In genomic region chr16:30193615-30194014, GRCh38 we compare ENCODE assay signal across 7 cellular contexts. TPM values are rescaled to one million over a fixed set of nuclear protein-coding genes. Genes with fewer than 3 reads are reported as not detected.
A peak's percentile ranks its signal among the peaks of the same experiment; 100 is the strongest.
DNase-seq lines count a peak whose midpoint lies in the region; ATAC-seq and TF ChIP-seq lines count a peak whose summit lies in the region.
"Not testable (repeated sequence)": the region's sequence is repeated elsewhere in the genome, so short reads cannot be mapped to it uniquely, and the experiment has no call there.

TSS of gene BOLA2B (minus strand) at chr16:30193666. CDS start at chr16:30193595, 71 bp downstream.
TSS of gene SLX1A (plus strand) at chr16:30193875. CDS start at chr16:30194085, 210 bp downstream.

- peak within 1 kb of the TSS; percentile 47 for H3K4me2 ChIP-seq in HCT116 (ENCODE audit: low read length)
- peak within 1 kb of the TSS; percentile 58 for H3K4me2 ChIP-seq in trophoblast cell (ENCODE audit: low read length)

- RAD21 ChIA-PET in HCT116 (lab: Charles Lee; ENCODE audit: low non-redundant PET in 1 of 2, low total read pairs in 2 of 2, uncharacterized antibody in 2 of 2, unreplicated experiment in 2 of 2): not testable (repeated sequence)

- H3K4me1 ChIP-seq in HCT116 (ENCODE audit: control insufficient read depth in 1 of 2, insufficient read depth in 2 of 2, low read length in 2 of 2); colonic mucosa; trophoblast cell (ENCODE audit: control insufficient read depth in 1 of 2, insufficient read depth in 2 of 2, low read length in 2 of 2): not testable (repeated sequence)

- H2AK5ac ChIP-seq in trophoblast cell (ENCODE audit: low read length): not testable (repeated sequence)

- not testable (repeated sequence) for TF ChIP-seq RAD21 in HCT116 (IDR thresholded peaks at IDR 0.05; ENCODE audit: low read depth)

- H3K36me3 Mint-ChIP-seq in T-helper 17 cell (ENCODE audit: low read depth): not testable (repeated sequence)

- not testable (repeated sequence) for H3K27ac Mint-ChIP-seq in T-helper 17 cell

- H2BK5ac ChIP-seq in trophoblast cell (ENCODE audit: low read depth, low read length, poor library complexity): not testable (repeated sequence)

- not testable (repeated sequence) for H2BK12ac ChIP-seq in trophoblast cell (ENCODE audit: low read length)

- not testable (repeated sequence) for H3K14ac ChIP-seq in trophoblast cell (ENCODE audit: low read length)

- peak within 1 kb of the TSS; percentile 82 for H3K18ac ChIP-seq in trophoblast cell (ENCODE audit: low read length)

- intact Hi-C loops in HCT116 (cut with micrococcal nuclease); colonic mucosa (cut with DNase I): not testable (repeated sequence)

- not testable (repeated sequence) for H3K9me2 ChIP-seq in HCT116 (ENCODE audit: insufficient read depth)

- not testable (repeated sequence) for H4K20me1 ChIP-seq in HCT116 (ENCODE audit: insufficient read depth)

- H4K91ac ChIP-seq in trophoblast cell (ENCODE audit: low read depth, low read length): not testable (repeated sequence)

- H3K79me1 ChIP-seq in trophoblast cell (ENCODE audit: low read length): not testable (repeated sequence)

- CTCF ChIA-PET in HCT116 (lab: Charles Lee): not testable (repeated sequence)

- H3K23ac ChIP-seq in trophoblast cell (ENCODE audit: low read length): not testable (repeated sequence)

- H3K27me3 ChIP-seq in HCT116 (ENCODE audit: insufficient read depth, low read length); colonic mucosa; trophoblast cell (ENCODE audit: insufficient read depth, low read length): not testable (repeated sequence)

- not testable (repeated sequence) for H3K79me2 ChIP-seq in HCT116 (ENCODE audit: insufficient read depth, low read length); trophoblast cell (ENCODE audit: control insufficient read depth, insufficient read depth, low read length, poor library complexity)

- not testable (repeated sequence) for H4K12ac ChIP-seq in trophoblast cell (ENCODE audit: low read depth, low read length)

- not testable (repeated sequence) for BruUV-seq in HCT116 (replicated peaks; lab: Mats Ljungman, UMichigan)

- TF ChIP-seq POLR2A in HCT116 (IDR thresholded peaks at IDR 0.05; ENCODE audit: borderline replicate concordance, extremely low read depth, insufficient read depth, insufficient read length): not testable (repeated sequence)

- WGBS in trophoblast cell (ENCODE audit: extremely low coverage, insufficient coverage, insufficient read length): no CpG with 5 or more reads among the region's 34 CpGs

- peak; percentile 90 for ATAC-seq in GM18861 (IDR thresholded peaks at IDR 0.05; ENCODE audit: unreplicated experiment)
- peak; percentile 88 for ATAC-seq in HCT116
- peak; percentile 78 for ATAC-seq in HG03469 (IDR thresholded peaks at IDR 0.05; ENCODE audit: unreplicated experiment)
- peak; percentile 89 for ATAC-seq in T-helper 17 cell

- H2AFZ ChIP-seq in HCT116 (ENCODE audit: low read depth, low read length, poor library complexity, severe bottlenecking); trophoblast cell (ENCODE audit: insufficient read depth, low read length, poor library complexity): not testable (repeated sequence)

- H3K4me1 Mint-ChIP-seq in T-helper 17 cell: not testable (repeated sequence)

- H3K9ac ChIP-seq in HCT116 (ENCODE audit: low read length): peak within 1 kb of the TSS; percentile 41; the same call in 1 of the 2 replicates
- H3K9ac ChIP-seq in colonic mucosa (ENCODE audit: low read depth in 2 of 2, low read length in 2 of 2): peak within 1 kb of the TSS in 1 of 2 donors; percentile 66
- H3K9ac ChIP-seq in trophoblast cell (ENCODE audit: low read length): not testable (repeated sequence)

- H3K4me3 ChIP-seq in HCT116 (replicated peaks in 1 of 2; ENCODE audit: low read depth in 1 of 2, low read length in 2 of 2): peak within 1 kb of the TSS; percentile 37 to 39; a peak in 3 of 4 replicates
- H3K4me3 ChIP-seq in colonic mucosa: peak within 1 kb of the TSS; percentile 42
- H3K4me3 ChIP-seq in iPS-11a (ENCODE audit: low read depth, low read length): peak within 1 kb of the TSS; percentile 25
- H3K4me3 ChIP-seq in trophoblast cell (ENCODE audit: low read depth, low read length): not testable (repeated sequence)

- H3K36me3 ChIP-seq in HCT116 (ENCODE audit: control insufficient read depth in 1 of 2, insufficient read depth in 2 of 2, low read length in 2 of 2); colonic mucosa; trophoblast cell (ENCODE audit: control insufficient read depth in 1 of 2, insufficient read depth in 2 of 2, low read length in 2 of 2): not testable (repeated sequence)

- not testable (repeated sequence) for H3K4me3 Mint-ChIP-seq in T-helper 17 cell

- not testable (repeated sequence) for DNase-seq in HCT116 (ENCODE audit: low read depth, low spot score); T-helper 17 cell; colonic mucosa; trophoblast cell

- TF ChIP-seq CTCF in HCT116 (IDR thresholded peaks at IDR 0.05 in 2 of 3, conservative IDR thresholded peaks at IDR 0.05 in 1 of 3; ENCODE audit: borderline replicate concordance in 1 of 3, insufficient read depth in 1 of 3, low read depth in 2 of 3, low read length in 2 of 3); colonic mucosa (IDR thresholded peaks at IDR 0.05): not testable (repeated sequence)

- H3K27me3 Mint-ChIP-seq in T-helper 17 cell: not testable (repeated sequence)

- H3K9me3 ChIP-seq in HCT116 (ENCODE audit: control insufficient read depth in 1 of 2, insufficient read depth in 1 of 2, low read depth in 1 of 2, low read length in 2 of 2); T-helper 17 cell (ENCODE audit: control insufficient read depth, low read length, poor library complexity, severe bottlenecking); colonic mucosa; trophoblast cell (ENCODE audit: insufficient read depth, low read depth, low read length): not testable (repeated sequence)

- not testable (repeated sequence) for H3K4ac ChIP-seq in trophoblast cell (ENCODE audit: low read depth, low read length)

- not testable (repeated sequence) for H2BK120ac ChIP-seq in trophoblast cell (ENCODE audit: insufficient read depth, low read length, poor library complexity)

- not testable (repeated sequence) for H3K27ac ChIP-seq in HCT116 (ENCODE audit: low read depth, low read length); colonic mucosa; trophoblast cell (ENCODE audit: low read depth, low read length)

- peak within 1 kb of the TSS; percentile 65 for H4K8ac ChIP-seq in trophoblast cell (ENCODE audit: low read depth, low read length)

- POLR2A ChIA-PET in HCT116 (lab: Charles Lee): not testable (repeated sequence)

RNA-seq across cellular contexts. Expression of gene BOLA2B, which starts in this region (rescaled TPM):
- total RNA-seq in HCT116 (2021; ENCODE audit: unreplicated experiment) (180 TPM), T-helper 17 cell (10 to 100 TPM; 60.7 to 78.7 TPM), colonic mucosa (100 to 1,000 TPM; 109 to 237 TPM)
- 255 and 280 TPM in 2 replicates for polyA plus RNA-seq in HCT116 (2012)
- 434 and 444 TPM in 2 replicates for polyA plus RNA-seq in trophoblast cell (2013)

RNA-seq across cellular contexts. Expression of gene SLX1A, which starts in this region (rescaled TPM):
- total RNA-seq in HCT116 (2021; ENCODE audit: unreplicated experiment) (48.3 TPM), T-helper 17 cell (10 to 100 TPM; 43.0 to 47.8 TPM), colonic mucosa (100 to 1,000 TPM in 1 of 2 donors, 10 to 100 TPM in 1; 70.2 to 114 TPM)
- polyA plus RNA-seq in HCT116 (2012): 63.9 and 72.2 TPM in 2 replicates
- 18.8 and 19.5 TPM in 2 replicates for polyA plus RNA-seq in trophoblast cell (2013)
